Comparison of ENCODE assay signal across 9 cellular contexts in genomic region chr1:93042134-93042821, GRCh38. TPM values are rescaled to one million over a fixed set of nuclear protein-coding genes. Genes with fewer than 3 reads are reported as not detected.
DNase-seq lines count a peak whose midpoint lies in the region; ATAC-seq and TF ChIP-seq lines count a peak whose summit lies in the region.
"Had no signal": no experiment of that assay in that cellular context is flagged by ENCODE, and none has a peak within 500 bp of the region (broad histone marks: within the 10 kb centered on the region; RNA-seq: fewer than 3 reads in every experiment).

No MANE protein-coding gene starts in this region.

- H3K4me1 ChIP-seq in Caco-2: 0 out of 2 replicates have a peak, but pooled peaks cover 9% of the 10 kb centered on the region

- H3K36me3 Mint-ChIP-seq in Caco-2 (ENCODE audit: insufficient read depth, unreplicated experiment) (no peaks in the 10 kb centered on the region), nephron progenitor cell (ENCODE audit: low read depth) (no peaks in the 10 kb centered on the region)
- peaks cover 1% of the 10 kb centered on the region for H3K36me3 Mint-ChIP-seq in activated naive CD4-positive, alpha-beta T cell treated with anti-CD3 and anti-CD28 coated beads, Interleukin-2, amount 10 ng/mL, durations not matched to agents 7 days and 5 days

- intact Hi-C loops in Caco-2 (cut with micrococcal nuclease; ENCODE audit: unreplicated experiment) (no loop called here), Right ventricle myocardium inferior (cut with DNase I) (no loop called here)

- peaks cover 9% of the 10 kb centered on the region for H3K4me1 Mint-ChIP-seq in Caco-2 (ENCODE audit: low read depth, unreplicated experiment)
- peaks cover 36% of the 10 kb centered on the region for H3K4me1 Mint-ChIP-seq in activated naive CD4-positive, alpha-beta T cell treated with anti-CD3 and anti-CD28 coated beads, Interleukin-2, amount 10 ng/mL, durations not matched to agents 7 days and 5 days
- peaks cover 7% of the 10 kb centered on the region for H3K4me1 Mint-ChIP-seq in nephron progenitor cell

- no peak for TF ChIP-seq CTCF in Caco-2 (IDR thresholded peaks at IDR 0.05; ENCODE audit: insufficient read depth in 1 of 2, low read depth in 1 of 2, low read length in 1 of 2, severe bottlenecking in 1 of 2, unreplicated experiment in 1 of 2)
- TF ChIP-seq CTCF in nephron progenitor cell (IDR thresholded peaks at IDR 0.05): no peak

- H3K4me3 Mint-ChIP-seq in Caco-2 (ENCODE audit: unreplicated experiment) (peak overlapping the region; percentile 38), nephron progenitor cell (no peak overlapping the region)
- H3K4me3 Mint-ChIP-seq in activated naive CD4-positive, alpha-beta T cell treated with anti-CD3 and anti-CD28 coated beads, Interleukin-2, amount 10 ng/mL, durations not matched to agents 7 days and 5 days: peak overlapping the region; percentile 71
- H3K4me3 Mint-ChIP-seq: dendritic cell treated with granulocyte-macrophage colony-stimulating factor and Interleukin-4, amounts not matched to agents 40 ng/mL and 50 ng/mL, for 4 days had no signal

- POLR2A ChIA-PET in Caco-2 (lab: Charles Lee): no interaction called here

- H3K9me3 Mint-ChIP-seq in Caco-2 (ENCODE audit: unreplicated experiment) (no peaks in the 10 kb centered on the region), nephron progenitor cell (no peaks in the 10 kb centered on the region)
- no peaks in the 10 kb centered on the region for H3K9me3 Mint-ChIP-seq in activated naive CD4-positive, alpha-beta T cell treated with anti-CD3 and anti-CD28 coated beads, Interleukin-2, amount 10 ng/mL, durations not matched to agents 7 days and 5 days
- H3K9me3 Mint-ChIP-seq: dendritic cell treated with granulocyte-macrophage colony-stimulating factor and Interleukin-4, amounts not matched to agents 40 ng/mL and 50 ng/mL, for 4 days had no signal

- no peaks in the 10 kb centered on the region for H3K9me3 ChIP-seq in Caco-2

- H3K27ac Mint-ChIP-seq in Caco-2 (ENCODE audit: unreplicated experiment) (no peak overlapping the region), nephron progenitor cell (no peak overlapping the region)
- H3K27ac Mint-ChIP-seq in activated naive CD4-positive, alpha-beta T cell treated with anti-CD3 and anti-CD28 coated beads, Interleukin-2, amount 10 ng/mL, durations not matched to agents 7 days and 5 days: peak overlapping the region; percentile 91
- H3K27ac Mint-ChIP-seq: dendritic cell treated with granulocyte-macrophage colony-stimulating factor and Interleukin-4, amounts not matched to agents 40 ng/mL and 50 ng/mL, for 4 days had no signal

- no peaks in the 10 kb centered on the region for H3K27me3 Mint-ChIP-seq in Caco-2 (ENCODE audit: insufficient read depth, unreplicated experiment)
- H3K27me3 Mint-ChIP-seq in activated naive CD4-positive, alpha-beta T cell treated with anti-CD3 and anti-CD28 coated beads, Interleukin-2, amount 10 ng/mL, durations not matched to agents 7 days and 5 days: no peaks in the 10 kb centered on the region
- H3K27me3 Mint-ChIP-seq in nephron progenitor cell (ENCODE audit: low read depth, poor library complexity): no peaks in the 10 kb centered on the region
- H3K27me3 Mint-ChIP-seq: dendritic cell treated with granulocyte-macrophage colony-stimulating factor and Interleukin-4, amounts not matched to agents 40 ng/mL and 50 ng/mL, for 4 days had no signal

- H3K4me3 ChIP-seq in Caco-2 (ENCODE audit: low read depth, low read length): peak overlapping the region; percentile 3; the same call in 1 of the 2 replicates

- DNase-seq in Caco-2 (no peak), superior temporal gyrus (ENCODE audit: extremely low spot score) (peak; percentile 17), nephron progenitor cell (no peak), Right ventricle myocardium inferior (ENCODE audit: missing footprints) (no peak), ureter (ENCODE audit: low spot score) (no peak)
- DNase-seq in activated naive CD4-positive, alpha-beta T cell treated with anti-CD3 and anti-CD28 coated beads, Interleukin-2, amount 10 ng/mL, durations not matched to agents 7 days and 5 days: peak; percentile 36

- no peaks in the 10 kb centered on the region for H3K27me3 ChIP-seq in Caco-2 (replicated peaks; ENCODE audit: control insufficient read depth, insufficient read depth, low read length)

- H3K36me3 ChIP-seq in Caco-2 (ENCODE audit: control insufficient read depth, insufficient read depth, low read length): no peaks in the 10 kb centered on the region

- BruUV-seq in Caco-2 (replicated peaks; lab: Mats Ljungman, UMichigan): no TSS peak

- CTCF ChIA-PET in Caco-2 (lab: Charles Lee): interaction anchor here (1.3 kb wide), 1 partner anchor 19 kb away, joined by 3 read pairs; no protein-coding TSS in a partner anchor
- CTCF ChIA-PET in activated naive CD4-positive, alpha-beta T cell treated with anti-CD3 and anti-CD28 coated beads, Interleukin-2, amount 10 ng/mL, durations not matched to agents 7 days and 5 days (lab: Charles Lee): interaction anchor here (0.7 to 1.5 kb wide), 6 partner anchors 8 to 238 kb away, joined by 3 to 7 read pairs (median 3); no protein-coding TSS in a partner anchor

- ATAC-seq in GM19397 (IDR thresholded peaks at IDR 0.05; ENCODE audit: unreplicated experiment): peak; percentile 88
- ATAC-seq in HG03457 (IDR thresholded peaks at IDR 0.05; ENCODE audit: unreplicated experiment): peak; percentile 92
- ATAC-seq in Right ventricle myocardium inferior: no peak

RNA-seq across cellular contexts. Expression of gene MTF2, which starts 36.8 kb away (rescaled TPM):
- total RNA-seq in Caco-2 (2022): 29.9 and 36.8 TPM in 2 replicates
- total RNA-seq in Right ventricle myocardium inferior: 7.1 TPM
- total RNA-seq in ureter: 33.2 TPM

Comparison
In these comparisons a context has a peak if more than half of its experiments do, and no peak if none do; other contexts are left out.
1. DNase-seq: peak in activated naive CD4-positive, alpha-beta T cell treated with anti-CD3 and anti-CD28 coated beads, Interleukin-2, amount 10 ng/mL, durations not matched to agents 7 days and 5 days (single experiment) and superior temporal gyrus (single experiment); none in Caco-2 (0 of 2), nephron progenitor cell (single experiment), Right ventricle myocardium inferior (single experiment) and ureter (single experiment).